16 cellular contexts compared by ENCODE assay signal in genomic region chr1:97781762-97782337, GRCh38.
DNase-seq lines count a peak whose midpoint lies in the region; ATAC-seq and TF ChIP-seq lines count a peak whose summit lies in the region.
"Had no signal": no experiment of that assay in that cellular context is flagged by ENCODE, and none has a peak within 500 bp of the region (broad histone marks: within the 10 kb centered on the region; RNA-seq: fewer than 3 reads in every experiment).

No MANE protein-coding gene starts in this region.

- H3K4me1 ChIP-seq in endodermal cell (ENCODE audit: control insufficient read depth, insufficient read depth, low read length): no peaks in the 10 kb centered on the region
- H3K4me1 ChIP-seq: SJSA1 had no signal

- no peaks in the 10 kb centered on the region for H3K4me1 Mint-ChIP-seq in endodermal cell
- H3K4me1 Mint-ChIP-seq: mesothelial cell of epicardium had no signal

- no peaks in the 10 kb centered on the region for H3K27me3 ChIP-seq in endodermal cell (ENCODE audit: control insufficient read depth, insufficient read depth, low read length, poor library complexity, severe bottlenecking)
- H3K27me3 ChIP-seq: SJSA1 had no signal

- H3K9ac ChIP-seq in endodermal cell (ENCODE audit: extremely low read depth, low read length, poor library complexity, severe bottlenecking): no peak overlapping the region
- H3K9ac ChIP-seq: GM23248 had no signal

- ATAC-seq in activated naive CD4-positive, alpha-beta T cell treated with anti-CD3 and anti-CD28 coated beads, Interleukin-2, amount 50 U/mL, for 72 hours: peak; percentile 63 to 87
- ATAC-seq in HG02642 (IDR thresholded peaks at IDR 0.05; ENCODE audit: poor library complexity, unreplicated experiment): peak; percentile 53
- ATAC-seq in HG03571 (IDR thresholded peaks at IDR 0.05; ENCODE audit: unreplicated experiment): peak; percentile 56
- ATAC-seq in Right ventricle myocardium superior (ENCODE audit: poor library complexity): no peak
- ATAC-seq: HepG2 had no signal

- intact Hi-C loops in Right ventricle myocardium superior (cut with DNase I): no loop called here

- WGBS in endodermal cell (ENCODE audit: insufficient coverage in 1 of 2, insufficient read length in 1 of 2), 2 experiments: 90 to 100% methylated on average over 2 to 4 of the region's 4 CpGs

- H3K9me3 ChIP-seq in endodermal cell (ENCODE audit: control insufficient read depth, low read length): no peaks in the 10 kb centered on the region
- H3K9me3 ChIP-seq: SJSA1 had no signal

- no peaks in the 10 kb centered on the region for H3K36me3 Mint-ChIP-seq in activated naive CD4-positive, alpha-beta T cell treated with anti-CD3 and anti-CD28 coated beads, Interleukin-2, amount 50 U/mL, for 72 hours
- no peaks in the 10 kb centered on the region for H3K36me3 Mint-ChIP-seq in endodermal cell (ENCODE audit: low read depth)
- H3K36me3 Mint-ChIP-seq: mesothelial cell of epicardium had no signal

- H3K36me3 ChIP-seq in endodermal cell (ENCODE audit: control insufficient read depth, insufficient read depth, low read length): no peaks in the 10 kb centered on the region
- H3K36me3 ChIP-seq: SJSA1 had no signal

- no peak for DNase-seq in activated naive CD4-positive, alpha-beta T cell treated with anti-CD3 and anti-CD28 coated beads, Interleukin-2, amount 50 U/mL, for 72 hours (ENCODE audit: low spot score in 2 of 2)
- DNase-seq in activated naive CD4-positive, alpha-beta T cell treated with anti-CD3 and anti-CD28 coated beads, Interleukin-2, amount 50 U/mL, for 16 hours: no peak
- DNase-seq in endodermal cell (no peak), NCI-H1092 (lab: John Stamatoyannopoulos, UW) (no peak), Right ventricle myocardium superior (no peak)
- DNase-seq in effector CD4-positive, alpha-beta T cell: no peak
- DNase-seq: ACHN; activated naive CD4-positive, alpha-beta T cell; GM23248; kidney had no signal

- peak overlapping the region in 1 of 2 donors; percentile 57 for H3K27ac Mint-ChIP-seq in activated naive CD4-positive, alpha-beta T cell treated with anti-CD3 and anti-CD28 coated beads, Interleukin-2, amount 50 U/mL, for 72 hours
- no peak overlapping the region for H3K27ac Mint-ChIP-seq in endodermal cell
- H3K27ac Mint-ChIP-seq: mesothelial cell of epicardium had no signal

- H3K27me3 Mint-ChIP-seq in endodermal cell (ENCODE audit: insufficient read depth): no peaks in the 10 kb centered on the region

- no peaks in the 10 kb centered on the region for H3K9me3 Mint-ChIP-seq in activated naive CD4-positive, alpha-beta T cell treated with anti-CD3 and anti-CD28 coated beads, Interleukin-2, amount 50 U/mL, for 72 hours
- no peaks in the 10 kb centered on the region for H3K9me3 Mint-ChIP-seq in endodermal cell
- H3K9me3 Mint-ChIP-seq: mesothelial cell of epicardium had no signal

- no peak overlapping the region for H3K4me3 Mint-ChIP-seq in endodermal cell
- H3K4me3 Mint-ChIP-seq: mesothelial cell of epicardium had no signal

- H3K4me3 ChIP-seq in endodermal cell (ENCODE audit: low read length): no peak overlapping the region
- H3K4me3 ChIP-seq: GM23248, SJSA1, smooth muscle cell had no signal

- TF ChIP-seq CTCF in endodermal cell (conservative IDR thresholded peaks at IDR 0.05): no peak

- H3K27ac ChIP-seq in endodermal cell (ENCODE audit: low read depth, low read length): no peak overlapping the region
- H3K27ac ChIP-seq: GM23248, SJSA1 had no signal
